In genomic region chr4:159191989-159192388, GRCh38 we compare ENCODE assay signal across 11 cellular contexts.
DNase-seq lines count a peak whose midpoint lies in the region; ATAC-seq, FAIRE-seq and TF ChIP-seq lines count a peak whose summit lies in the region.
"Had no signal": no experiment of that assay in that cellular context is flagged by ENCODE, and none has a peak within 500 bp of the region (broad histone marks: within the 10 kb centered on the region; RNA-seq: fewer than 3 reads in every experiment).

No MANE protein-coding gene starts in this region.

- no peaks in the 10 kb centered on the region for H3K4me1 ChIP-seq in A673 (ENCODE audit: insufficient read depth, low read length, poor library complexity, severe bottlenecking)
- H3K4me1 ChIP-seq: testis had no signal

- in situ Hi-C loops in GM13976 (cut with MboI; ENCODE audit: low sequenced_read_pairs, unreplicated experiment), result loop anchor here (25.0 kb wide), 1 partner anchor 455 kb away; no protein-coding TSS in a partner anchor

- H3K36me3 ChIP-seq in A673 (ENCODE audit: insufficient read depth, low read length, poor library complexity, severe bottlenecking), result no peaks in the 10 kb centered on the region

- no peaks in the 10 kb centered on the region for H3K9me3 Mint-ChIP-seq in glutamatergic neuron (ENCODE audit: unreplicated experiment)
- H3K9me3 Mint-ChIP-seq: activated naive CD4-positive, alpha-beta T cell treated with anti-CD3 and anti-CD28 coated beads for 36 hours; naive B cell had no signal

- no peak for ATAC-seq in GM18873 (IDR thresholded peaks at IDR 0.05; ENCODE audit: low FRiP score, unreplicated experiment)

- no peak for TF ChIP-seq POLR2A in GM12891 (IDR thresholded peaks at IDR 0.05; ENCODE audit: low read depth, low read length)

- FAIRE-seq in GM12891 (lab: Jason Lieb, UNC), result no peak

- intact Hi-C loops in A673 (cut with micrococcal nuclease; ENCODE audit: unreplicated experiment), result no loop called here

- TF ChIP-seq CTCF in A673 (conservative IDR thresholded peaks at IDR 0.05; ENCODE audit: low read depth, low read length) (peak; percentile 73), GM13976 (IDR thresholded peaks at IDR 0.05; ENCODE audit: borderline replicate concordance, control extremely low read depth, extremely low read depth, insufficient read depth, missing control alignments) (peak; percentile 33), RWPE1 (conservative IDR thresholded peaks at IDR 0.05; ENCODE audit: low read depth) (no peak), glutamatergic neuron (IDR thresholded peaks at IDR 0.05; ENCODE audit: partially characterized antibody, unreplicated experiment) (peak; percentile 29)

- H3K4me1 Mint-ChIP-seq in glutamatergic neuron (ENCODE audit: low read depth, unreplicated experiment), result no peaks in the 10 kb centered on the region

- POLR2A ChIA-PET in A673 (lab: Charles Lee; ENCODE audit: low non-redundant PET), result interaction anchor here (0.7 kb wide), 1 partner anchor 275 kb away, joined by 3 read pairs; no protein-coding TSS in a partner anchor
- POLR2A ChIA-PET in RWPE1 (lab: Yijun Ruan, JAX; ENCODE audit: low non-redundant PET), result interaction anchor here (0.6 kb wide), 1 partner anchor 11 kb away, joined by 3 read pairs; no protein-coding TSS in a partner anchor

- no TSS peak for BruUV-seq in A673 (replicated peaks; lab: Mats Ljungman, UMichigan)

- CTCF ChIA-PET in A673 (lab: Charles Lee), result interaction anchor here (0.6 to 1.7 kb wide), 3 partner anchors 15 to 675 kb away, joined by 3 to 6 read pairs (median 4); no protein-coding TSS in a partner anchor
- CTCF ChIA-PET in RWPE1 (lab: Yijun Ruan, JAX), result interaction anchor here (0.6 to 1.6 kb wide), 4 partner anchors 11 to 1646 kb away, joined by 3 to 5 read pairs (median 4); no protein-coding TSS in a partner anchor

- H3K27ac ChIP-seq in A673 (ENCODE audit: low read depth, low read length, poor library complexity, severe bottlenecking) (no peak overlapping the region), RWPE1 (no peak overlapping the region)
- H3K27ac ChIP-seq: testis had no signal

- no peak overlapping the region for H3K4me3 ChIP-seq in A673 (ENCODE audit: low read depth, low read length, poor library complexity, severe bottlenecking)
- H3K4me3 ChIP-seq: testis had no signal

- no peak overlapping the region for H3K27ac Mint-ChIP-seq in glutamatergic neuron (ENCODE audit: unreplicated experiment)
- H3K27ac Mint-ChIP-seq: activated naive CD4-positive, alpha-beta T cell treated with anti-CD3 and anti-CD28 coated beads for 36 hours; naive B cell had no signal

- no peaks in the 10 kb centered on the region for H3K27me3 ChIP-seq in A673 (replicated peaks; ENCODE audit: insufficient read depth, low read depth, low read length, poor library complexity)
- H3K27me3 ChIP-seq: testis had no signal

- no peaks in the 10 kb centered on the region for H3K9me3 ChIP-seq in A673 (ENCODE audit: low read depth, low read length, poor library complexity, severe bottlenecking)
- H3K9me3 ChIP-seq: testis had no signal

- H3K27me3 Mint-ChIP-seq in glutamatergic neuron (ENCODE audit: unreplicated experiment), result no peaks in the 10 kb centered on the region
- H3K27me3 Mint-ChIP-seq: naive B cell had no signal

- H3K4me3 Mint-ChIP-seq in glutamatergic neuron (ENCODE audit: unreplicated experiment), result no peak overlapping the region
- H3K4me3 Mint-ChIP-seq: activated naive CD4-positive, alpha-beta T cell treated with anti-CD3 and anti-CD28 coated beads for 36 hours; naive B cell had no signal

- H3K36me3 Mint-ChIP-seq in glutamatergic neuron (ENCODE audit: unreplicated experiment), result no peaks in the 10 kb centered on the region

- DNase-seq in A673 (ENCODE audit: low spot score) (peak; percentile 86), GM13976 (ENCODE audit: low spot score) (no peak), RWPE1 (ENCODE audit: low spot score) (peak; percentile 8), glutamatergic neuron (no peak), middle frontal gyrus (ENCODE audit: extremely low spot score, low spot score) (no peak), T-helper 9 cell (no peak), GM12891 (ENCODE audit: insufficient read length, low spot score) (no peak)
- DNase-seq: activated naive CD4-positive, alpha-beta T cell treated with anti-CD3 and anti-CD28 coated beads for 36 hours; naive B cell; testis had no signal

TF ChIP-seq in GM12891, 5 proteins besides CTCF, POLR2A, EP300 and RAD21:
- no peak for TF ChIP-seq TAF1 (IDR thresholded peaks at IDR 0.05; ENCODE audit: low read depth, low read length)
- no peak for TF ChIP-seq PAX5 (IDR thresholded peaks at IDR 0.05; ENCODE audit: insufficient read depth, low read length, severe bottlenecking)
- TF ChIP-seq SPI1 (IDR thresholded peaks at IDR 0.05; ENCODE audit: low read depth, low read length), result no peak
- TF ChIP-seq POU2F2 (IDR thresholded peaks at IDR 0.05; ENCODE audit: low read depth, low read length), result no peak
- no peak for TF ChIP-seq POLR2AphosphoS5 (IDR thresholded peaks at IDR 0.05; ENCODE audit: low read depth, low read length)

Comparison
In these comparisons a context has a peak if more than half of its experiments do, and no peak if none do; other contexts are left out.
1. DNase-seq: peak in A673 (single experiment) and RWPE1 (single experiment); none in GM13976 (single experiment), glutamatergic neuron (single experiment), middle frontal gyrus (single experiment), T-helper 9 cell (single experiment) and GM12891 (single experiment).